In the genomic region with DNA sequence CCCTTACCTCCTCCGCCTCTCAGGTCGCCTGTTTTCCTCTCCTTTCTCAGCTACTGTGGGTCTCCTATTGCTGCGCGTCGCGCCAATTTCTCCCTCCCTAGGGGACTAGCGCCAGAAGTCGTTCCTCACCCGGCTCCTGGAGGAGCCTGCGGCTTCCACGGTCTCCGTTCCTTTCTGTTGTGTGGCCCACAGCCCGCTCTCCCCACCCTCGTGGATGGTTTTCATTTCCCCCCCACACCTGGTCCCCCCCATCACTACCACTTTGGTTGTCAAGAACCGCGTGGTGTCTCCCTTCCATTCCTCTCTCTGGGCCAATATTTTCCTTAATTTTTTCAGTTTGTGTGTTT, we compare ENCODE assay signal across 7 cellular contexts. TPM values are rescaled to one million over a fixed set of nuclear protein-coding genes. Genes with fewer than 3 reads are reported as not detected.
DNase-seq lines count a peak whose midpoint lies in the region; ATAC-seq, FAIRE-seq and TF ChIP-seq lines count a peak whose summit lies in the region.

No MANE protein-coding gene starts in this region.

- H3K27ac ChIP-seq in HUES64 (ENCODE audit: low read depth, low read length) (peak overlapping the region; percentile 58), angular gyrus (ENCODE audit: low read depth, low read length) (peak overlapping the region; percentile 72), iPS-18a (ENCODE audit: low read length) (peak overlapping the region; percentile 11), smooth muscle cell (ENCODE audit: low read depth) (peak overlapping the region; percentile 83)

- FAIRE-seq in GM12891 (lab: Jason Lieb, UNC): no peak

- H2AFZ ChIP-seq in smooth muscle cell (ENCODE audit: low read depth): peak overlapping the region; percentile 87

- DNase-seq in GM12891 (ENCODE audit: insufficient read length, low spot score): no peak
- no peak for DNase-seq in smooth muscle cell (lab: John Stamatoyannopoulos, UW; ENCODE audit: unreplicated experiment)
- no peak for DNase-seq in cerebellar nuclear complex (lab: John Stamatoyannopoulos, UW)

- H3K9me3 ChIP-seq in HUES64 (ENCODE audit: insufficient read depth, low read depth, low read length) (no peaks in the 10 kb centered on the region), iPS-18a (ENCODE audit: control insufficient read depth, low read depth, low read length) (no peaks in the 10 kb centered on the region), smooth muscle cell (replicated peaks; ENCODE audit: low read depth) (no peaks in the 10 kb centered on the region)

- peak; percentile 15 for ATAC-seq in GM21423 (IDR thresholded peaks at IDR 0.05; ENCODE audit: unreplicated experiment)

- H3K4me2 ChIP-seq in smooth muscle cell: peak overlapping the region; percentile 94

- H3K27me3 ChIP-seq in HUES64 (ENCODE audit: insufficient read depth, low read length) (no peaks in the 10 kb centered on the region), iPS-18a (ENCODE audit: control insufficient read depth, insufficient read depth, low read length) (no peaks in the 10 kb centered on the region), smooth muscle cell (ENCODE audit: low read depth) (no peaks in the 10 kb centered on the region)

- H4K20me1 ChIP-seq in smooth muscle cell (ENCODE audit: low read depth): peaks cover 6% of the 10 kb centered on the region

- H3K36me3 ChIP-seq in HUES64 (ENCODE audit: insufficient read depth, low read length): peaks cover 21% of the 10 kb centered on the region
- H3K36me3 ChIP-seq in iPS-18a (ENCODE audit: control insufficient read depth, low read depth, low read length): no peaks in the 10 kb centered on the region
- no peaks in the 10 kb centered on the region for H3K36me3 ChIP-seq in smooth muscle cell (ENCODE audit: low read depth)

- TF ChIP-seq POLR2A in GM12891 (IDR thresholded peaks at IDR 0.05; ENCODE audit: low read depth, low read length): no peak; the same call in 1 of the 2 replicates

- H3K4me3 ChIP-seq in HUES64 (ENCODE audit: low read length) (peak overlapping the region; percentile 85), iPS-18a (ENCODE audit: low read length) (peak overlapping the region; percentile 96), smooth muscle cell (peak overlapping the region; percentile 79)

- no peaks in the 10 kb centered on the region for H3K4me1 ChIP-seq in HUES64 (ENCODE audit: insufficient read depth, low read length)
- peaks cover 7% of the 10 kb centered on the region for H3K4me1 ChIP-seq in iPS-18a (ENCODE audit: control insufficient read depth, low read depth, low read length)
- H3K4me1 ChIP-seq in smooth muscle cell (ENCODE audit: low read depth): peaks cover 19% of the 10 kb centered on the region

- no peaks in the 10 kb centered on the region for H3F3A ChIP-seq in smooth muscle cell (ENCODE audit: low read depth)

- no peak for TF ChIP-seq CTCF in smooth muscle cell (IDR thresholded peaks at IDR 0.05; ENCODE audit: borderline replicate concordance, insufficient read depth, poor library complexity, severe bottlenecking)

- H3K9ac ChIP-seq in HUES64 (ENCODE audit: low read depth, low read length) (peak overlapping the region; percentile 76), iPS-18a (ENCODE audit: low read length) (peak overlapping the region; percentile 77), smooth muscle cell (ENCODE audit: low read depth) (peak overlapping the region; percentile 75)

- peaks cover 58% of the 10 kb centered on the region for H3K79me2 ChIP-seq in smooth muscle cell (ENCODE audit: low read depth)

- under 1% methylated on average over 14 of the region's 16 CpGs for WGBS in HUES64
- 2% methylated on average over 11 of the region's 16 CpGs for WGBS in smooth muscle cell (ENCODE audit: low lambda C conversion rate)

TF ChIP-seq in GM12891, 5 proteins besides CTCF, POLR2A, EP300 and RAD21:
- TF ChIP-seq POU2F2 (IDR thresholded peaks at IDR 0.05; ENCODE audit: low read depth, low read length) (no peak), POLR2AphosphoS5 (IDR thresholded peaks at IDR 0.05; ENCODE audit: low read depth, low read length) (0 out of 2 replicates have a peak, but pooled peaks have one; percentile 10)

RNA-seq across cellular contexts. Expression of a gene that starts 0.5 kb away (rescaled TPM):
- polyA plus RNA-seq in GM12891 (2012; ENCODE audit: low read depth, missing spikeins): 6.1 TPM
- polyA plus RNA-seq in HUES64 (2013, experiment 1 of 2): 9.9 TPM
- 9.6 TPM for polyA plus RNA-seq in HUES64 (2013, experiment 2 of 2)
- total RNA-seq in smooth muscle cell: 11.0 and 16.9 TPM in 2 replicates
- 6.7 and 7.3 TPM in 2 replicates for polyA plus RNA-seq in smooth muscle cell

RNA-seq across cellular contexts. Expression of a gene that starts 0.7 kb away (rescaled TPM):
- 16.8 TPM for polyA plus RNA-seq in GM12891 (2012; ENCODE audit: low read depth, missing spikeins)
- polyA plus RNA-seq in HUES64 (2013, experiment 1 of 2): 23.4 TPM
- polyA plus RNA-seq in HUES64 (2013, experiment 2 of 2): 20.7 TPM
- total RNA-seq in smooth muscle cell: 22.5 and 24.0 TPM in 2 replicates
- 15.0 and 16.8 TPM in 2 replicates for polyA plus RNA-seq in smooth muscle cell

RNA-seq across cellular contexts. Expression of a gene that starts 59.7 kb away (rescaled TPM):
- polyA plus RNA-seq in GM12891 (2012; ENCODE audit: low read depth, missing spikeins): 21.6 TPM
- 21.5 TPM for polyA plus RNA-seq in HUES64 (2013, experiment 1 of 2)
- 27.1 TPM for polyA plus RNA-seq in HUES64 (2013, experiment 2 of 2)
- 162 and 198 TPM in 2 replicates for total RNA-seq in smooth muscle cell
- 246 and 301 TPM in 2 replicates for polyA plus RNA-seq in smooth muscle cell

Comparison
In these comparisons a context has a peak if more than half of its experiments do, and no peak if none do; other contexts are left out.
1. H3K27ac ChIP-seq: peak in every context shown above with its lines; median percentile 83 in smooth muscle cell; 72 in angular gyrus; 58 in HUES64; 11 in iPS-18a.